ENCODE assay signal across 8 cellular contexts in the genomic region with DNA sequence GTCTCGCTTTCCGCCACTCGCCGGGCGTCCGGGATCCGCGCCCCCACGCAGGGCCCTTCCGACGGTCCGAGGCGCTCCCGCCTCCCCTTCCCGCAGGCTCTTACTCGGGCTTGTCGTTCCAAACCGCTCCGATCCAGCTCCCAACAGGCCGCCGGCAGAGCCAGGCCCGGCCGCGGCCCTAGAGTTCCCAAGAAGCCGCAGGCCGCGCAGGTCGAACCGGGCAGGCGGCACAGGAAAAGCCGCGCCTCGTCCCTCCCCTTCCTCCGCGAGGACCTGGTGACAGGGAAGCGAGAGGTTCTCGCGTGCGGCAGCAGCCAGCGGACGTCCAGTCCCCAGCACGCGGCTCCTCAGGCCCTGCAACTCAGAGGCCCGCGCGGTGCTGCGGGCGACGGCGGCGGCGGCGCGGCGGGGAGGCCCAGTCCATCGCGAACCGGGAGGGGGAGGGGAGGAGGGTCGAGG. TPM values are rescaled to one million over a fixed set of nuclear protein-coding genes. Genes with fewer than 3 reads are reported as not detected.
DNase-seq lines count a peak whose midpoint lies in the region; ATAC-seq and TF ChIP-seq lines count a peak whose summit lies in the region.

No MANE protein-coding gene starts in this region.

- H3K9ac ChIP-seq in SK-N-MC (ENCODE audit: insufficient read length) = peak overlapping the region; percentile 97

- H3K27me3 ChIP-seq in esophagus squamous epithelium (no peaks in the 10 kb centered on the region), neutrophil (no peaks in the 10 kb centered on the region)

- H3K36me3 ChIP-seq in SK-N-MC (ENCODE audit: insufficient read depth, low read length) = peaks cover 25% of the 10 kb centered on the region
- H3K36me3 ChIP-seq in esophagus squamous epithelium = peaks cover 0 to 21% (median 4%) of the 10 kb centered on the region in 3 donors
- H3K36me3 ChIP-seq in neutrophil = peaks cover 3% of the 10 kb centered on the region

- H3K4me3 ChIP-seq in SK-N-MC = peak overlapping the region; percentile 97
- H3K4me3 ChIP-seq in esophagus squamous epithelium = peak overlapping the region; percentile 71 to 95 (median 86)
- H3K4me3 ChIP-seq in neutrophil (ENCODE audit: low read depth in 1 of 2, low read length in 1 of 2) = peak overlapping the region; percentile 77 to 85

- ATAC-seq in HG02938 (IDR thresholded peaks at IDR 0.05; ENCODE audit: unreplicated experiment) = peak; percentile 29

- H3K9me3 ChIP-seq in SK-N-MC (ENCODE audit: low read depth, low read length) (no peaks in the 10 kb centered on the region), esophagus squamous epithelium (no peaks in the 10 kb centered on the region), neutrophil (no peaks in the 10 kb centered on the region)

- H3K4me1 ChIP-seq in esophagus squamous epithelium (peaks cover 8 to 43% (median 11%) of the 10 kb centered on the region in 3 donors), neutrophil (ENCODE audit: control insufficient read depth in 1 of 2, insufficient read depth in 1 of 2, low read depth in 1 of 2, low read length in 1 of 2) (peaks cover 29 to 36% of the 10 kb centered on the region in 2 experiments)

- peak in 1 of 4 donors; percentile 65 for TF ChIP-seq POLR2A in esophagus squamous epithelium (IDR thresholded peaks at IDR 0.05)

- DNase-seq in NOMO-1 treated with dmso at 0.1 percent for 144 hours (lab: John Stamatoyannopoulos, UW; ENCODE audit: unreplicated experiment) (peak; percentile 83), NOMO-1 (lab: John Stamatoyannopoulos, UW; ENCODE audit: unreplicated experiment in 2 of 2) (no peak), SK-N-MC (ENCODE audit: low read depth, low spot score) (no peak), esophagus squamous epithelium (lab: John Stamatoyannopoulos, UW) (no peak), NCI-H82 treated with DMSO at 0.1 percent for 48 hours (lab: John Stamatoyannopoulos, UW; ENCODE audit: unreplicated experiment) (no peak), occipital lobe (lab: John Stamatoyannopoulos, UW) (no peak)

- WGBS in esophagus squamous epithelium, 2 donors = 0% methylated on average over 15 of the region's 59 CpGs; no CpG with 5 or more reads in 1 of the 2 donors

- peak overlapping the region; percentile 89 for H3K27ac ChIP-seq in SK-N-MC
- H3K27ac ChIP-seq in esophagus squamous epithelium = peak overlapping the region; percentile 98 to 100 (median 100)
- H3K27ac ChIP-seq in neutrophil = peak overlapping the region; percentile 92

- intact Hi-C loops in esophagus squamous epithelium (cut with DNase I) = no loop called here

- TF ChIP-seq CTCF in esophagus squamous epithelium (IDR thresholded peaks at IDR 0.05) = no peak
- no peak for TF ChIP-seq CTCF in neutrophil (IDR thresholded peaks at IDR 0.05)

RNA-seq across cellular contexts. Expression of a gene that starts 0.3 kb away (rescaled TPM):
- total RNA-seq in esophagus squamous epithelium (100 to 1,000 TPM; 175 to 250 (median 194) TPM), occipital lobe (388 TPM)
